In genomic region chr3:71438904-71439303, GRCh38 we compare ENCODE assay signal across 22 cellular contexts.
DNase-seq lines count a peak whose midpoint lies in the region; ATAC-seq and TF ChIP-seq lines count a peak whose summit lies in the region.
"Had no signal": no experiment of that assay in that cellular context is flagged by ENCODE, and none has a peak within 500 bp of the region (broad histone marks: within the 10 kb centered on the region; RNA-seq: fewer than 3 reads in every experiment).

No MANE protein-coding gene starts in this region.

- ATAC-seq in DND-41 (ENCODE audit: insufficient read depth, low read depth): no peak
- ATAC-seq in activated CD8-positive, alpha-beta T cell treated with anti-CD3 and anti-CD28 coated beads, Interleukin-2, amount 10 ng/mL, durations not matched to agents 7 days and 5 days: no peak
- ATAC-seq in natural killer cell treated with Interleukin-12 subunit alpha and Interleukin-12 subunit beta and Interleukin-15 and Interleukin-18, amount 100 ng/mL, for 72 hours: peak; percentile 53 to 59
- ATAC-seq: gastrocnemius medialis, K562, left colon, upper lobe of right lung had no signal

- H3K36me3 Mint-ChIP-seq in activated CD8-positive, alpha-beta T cell treated with anti-CD3 and anti-CD28 coated beads, Interleukin-2, amount 10 ng/mL, durations not matched to agents 7 days and 5 days (ENCODE audit: low read depth): peaks cover 24% of the 10 kb centered on the region
- no peaks in the 10 kb centered on the region for H3K36me3 Mint-ChIP-seq in natural killer cell treated with Interleukin-12 subunit alpha and Interleukin-12 subunit beta and Interleukin-15 and Interleukin-18, amount 100 ng/mL, for 72 hours

- H3K79me2 ChIP-seq in DND-41 (ENCODE audit: insufficient read depth, low read length): peaks cover 59% of the 10 kb centered on the region

- H3K4me3 Mint-ChIP-seq in activated CD8-positive, alpha-beta T cell treated with anti-CD3 and anti-CD28 coated beads, Interleukin-2, amount 10 ng/mL, durations not matched to agents 7 days and 5 days: no peak overlapping the region
- H3K4me3 Mint-ChIP-seq in natural killer cell treated with Interleukin-12 subunit alpha and Interleukin-12 subunit beta and Interleukin-15 and Interleukin-18, amount 100 ng/mL, for 72 hours: no peak overlapping the region

- CTCF ChIA-PET in activated CD8-positive, alpha-beta T cell treated with anti-CD3 and anti-CD28 coated beads, Interleukin-2, amount 10 ng/mL, durations not matched to agents 7 days and 5 days (lab: Charles Lee): interaction anchor here (1.2 to 1.7 kb wide), 6 partner anchors 11 to 72 kb away, joined by 3 to 6 read pairs (median 4); no protein-coding TSS in a partner anchor

- H3K27me3 Mint-ChIP-seq in activated CD8-positive, alpha-beta T cell treated with anti-CD3 and anti-CD28 coated beads, Interleukin-2, amount 10 ng/mL, durations not matched to agents 7 days and 5 days (ENCODE audit: low read depth): no peaks in the 10 kb centered on the region
- no peaks in the 10 kb centered on the region for H3K27me3 Mint-ChIP-seq in natural killer cell treated with Interleukin-12 subunit alpha and Interleukin-12 subunit beta and Interleukin-15 and Interleukin-18, amount 100 ng/mL, for 72 hours

- H3K4me2 ChIP-seq in BLaER1 (peak overlapping the region; percentile 86), DND-41 (ENCODE audit: insufficient read depth, low read length) (no peak overlapping the region)

- H3K9ac ChIP-seq in BLaER1: no peak overlapping the region
- H3K9ac ChIP-seq in DND-41 (ENCODE audit: low read depth, low read length): no peak overlapping the region

- H3K36me3 ChIP-seq in BLaER1: no peaks in the 10 kb centered on the region
- 0 out of 2 replicates have a peak, but pooled peaks cover 3% of the 10 kb centered on the region for H3K36me3 ChIP-seq in DND-41 (ENCODE audit: insufficient read depth, low read length)
- H3K36me3 ChIP-seq: gastrocnemius medialis, right atrium auricular region, upper lobe of right lung had no signal

- H3K4me1 ChIP-seq in BLaER1 (peaks cover 78% of the 10 kb centered on the region), DND-41 (ENCODE audit: insufficient read depth, low read length) (peaks cover 51% of the 10 kb centered on the region)

- DNase-seq in DND-41 (no peak), NCI-H187 (lab: John Stamatoyannopoulos, UW) (no peak), SKM-1 treated with dmso at 0.1 percent for 144 hours (lab: John Stamatoyannopoulos, UW; ENCODE audit: unreplicated experiment) (no peak)
- no peak for DNase-seq in activated CD8-positive, alpha-beta T cell treated with anti-CD3 and anti-CD28 coated beads, Interleukin-2, amount 10 ng/mL, durations not matched to agents 7 days and 5 days
- no peak for DNase-seq in natural killer cell treated with Interleukin-12 subunit alpha and Interleukin-12 subunit beta and Interleukin-15 and Interleukin-18, amount 100 ng/mL, for 72 hours (ENCODE audit: low spot score)
- DNase-seq in central memory CD4-positive, alpha-beta T cell: no peak
- DNase-seq: activated CD8-positive, alpha-beta memory T cell treated with anti-CD3 and anti-CD28 coated beads, Interleukin-2, amount 50 U/mL, for 48 hours; DMS 273 treated with DMSO at 0.1 percent for 48 hours; dorsolateral prefrontal cortex; erythroblast; gastrocnemius medialis; left colon; NCI-H1092 treated with DMSO at 0.1 percent for 48 hours; NCI-H524 treated with DMSO at 0.1 percent for 48 hours; OCI-M1; SIG-M5; stimulated activated CD4-positive, alpha-beta T cell treated with anti-CD3 and anti-CD28 coated beads, Interleukin-15, amount 100 ng/mL, for 24 hours; stimulated activated naive CD4-positive, alpha-beta T cell treated with Interleukin-2 at 50 U/mL for 16 hours; upper lobe of right lung had no signal

- H3K27me3 ChIP-seq in BLaER1: no peaks in the 10 kb centered on the region
- H3K27me3 ChIP-seq in DND-41 (ENCODE audit: insufficient read depth, low read length, poor library complexity): no peaks in the 10 kb centered on the region
- H3K27me3 ChIP-seq: dorsolateral prefrontal cortex, gastrocnemius medialis, right atrium auricular region, upper lobe of right lung had no signal

- H3K27ac ChIP-seq in BLaER1 (0 out of 2 replicates have a peak overlapping the region, but pooled peaks have one; percentile 18), DND-41 (ENCODE audit: low read length) (peak overlapping the region; percentile 45)
- H3K27ac ChIP-seq: dorsolateral prefrontal cortex, gastrocnemius medialis, right atrium auricular region, upper lobe of right lung had no signal

- no peak overlapping the region for H3K4me3 ChIP-seq in BLaER1
- H3K4me3 ChIP-seq in DND-41 (ENCODE audit: low read depth in 1 of 2, low read length in 2 of 2): no peak overlapping the region
- H3K4me3 ChIP-seq: dorsolateral prefrontal cortex, gastrocnemius medialis, K562, right atrium auricular region, upper lobe of right lung had no signal

- no peaks in the 10 kb centered on the region for H3K9me3 Mint-ChIP-seq in activated CD8-positive, alpha-beta T cell treated with anti-CD3 and anti-CD28 coated beads, Interleukin-2, amount 10 ng/mL, durations not matched to agents 7 days and 5 days (ENCODE audit: insufficient read depth)
- H3K9me3 Mint-ChIP-seq in natural killer cell treated with Interleukin-12 subunit alpha and Interleukin-12 subunit beta and Interleukin-15 and Interleukin-18, amount 100 ng/mL, for 72 hours: no peaks in the 10 kb centered on the region

- H4K20me1 ChIP-seq in BLaER1: no peaks in the 10 kb centered on the region
- H4K20me1 ChIP-seq in DND-41 (ENCODE audit: insufficient read depth, low read length): peaks cover 6% of the 10 kb centered on the region; the same call in 1 of the 2 replicates

- H3K9me3 ChIP-seq in BLaER1 (no peaks in the 10 kb centered on the region), DND-41 (ENCODE audit: insufficient read depth, low read length, severe bottlenecking) (no peaks in the 10 kb centered on the region)
- H3K9me3 ChIP-seq: gastrocnemius medialis, right atrium auricular region, upper lobe of right lung had no signal

- peaks cover 83% of the 10 kb centered on the region for H3K4me1 Mint-ChIP-seq in activated CD8-positive, alpha-beta T cell treated with anti-CD3 and anti-CD28 coated beads, Interleukin-2, amount 10 ng/mL, durations not matched to agents 7 days and 5 days (ENCODE audit: low read depth)
- H3K4me1 Mint-ChIP-seq in natural killer cell treated with Interleukin-12 subunit alpha and Interleukin-12 subunit beta and Interleukin-15 and Interleukin-18, amount 100 ng/mL, for 72 hours (ENCODE audit: low read depth in 2 of 2): peaks cover 49 to 63% of the 10 kb centered on the region in 2 donors

- peak overlapping the region; percentile 75 for H3K27ac Mint-ChIP-seq in activated CD8-positive, alpha-beta T cell treated with anti-CD3 and anti-CD28 coated beads, Interleukin-2, amount 10 ng/mL, durations not matched to agents 7 days and 5 days
- peak overlapping the region in 1 of 2 donors; percentile 87 for H3K27ac Mint-ChIP-seq in natural killer cell treated with Interleukin-12 subunit alpha and Interleukin-12 subunit beta and Interleukin-15 and Interleukin-18, amount 100 ng/mL, for 72 hours

- no peak for TF ChIP-seq CTCF in DND-41 (IDR thresholded peaks at IDR 0.05; ENCODE audit: borderline replicate concordance, extremely low read depth, low read length, poor library complexity, severe bottlenecking)

- no peak overlapping the region for H2AFZ ChIP-seq in DND-41 (ENCODE audit: low read depth, low read length)

- POLR2A ChIA-PET in activated CD8-positive, alpha-beta T cell treated with anti-CD3 and anti-CD28 coated beads, Interleukin-2, amount 10 ng/mL, durations not matched to agents 7 days and 5 days (lab: Charles Lee): interaction anchor here (1.2 to 1.5 kb wide), 2 partner anchors 16 to 144 kb away, joined by 3 to 4 read pairs; partner anchors contain the start of gene FOXP1

Comparison
In these comparisons a context has a peak if more than half of its experiments do, and no peak if none do; other contexts are left out.
1. ATAC-seq: peak in natural killer cell treated with Interleukin-12 subunit alpha and Interleukin-12 subunit beta and Interleukin-15 and Interleukin-18, amount 100 ng/mL, for 72 hours (2 of 2); none in DND-41 (single experiment) and activated CD8-positive, alpha-beta T cell treated with anti-CD3 and anti-CD28 coated beads, Interleukin-2, amount 10 ng/mL, durations not matched to agents 7 days and 5 days (single experiment).